In genomic region chr6:111997078-111997862, GRCh38 we compare ENCODE assay signal across 8 cellular contexts. TPM values are rescaled to one million over a fixed set of nuclear protein-coding genes. Genes with fewer than 3 reads are reported as not detected.
DNase-seq lines count a peak whose midpoint lies in the region; ATAC-seq, FAIRE-seq and TF ChIP-seq lines count a peak whose summit lies in the region.

No MANE protein-coding gene starts in this region.

- no peaks in the 10 kb centered on the region for H3K9me3 ChIP-seq in keratinocyte (ENCODE audit: control insufficient read depth, low read depth, low read length)

- dilution Hi-C loops in keratinocyte (cut with MboI; ENCODE audit: extremely low pct_ligation_motif_present, low sequenced_read_pairs): no loop called here

- FAIRE-seq in bronchial epithelial cell (lab: Jason Lieb, UNC) (no peak), keratinocyte (lab: Jason Lieb, UNC) (peak; percentile 96)

- peak; percentile 61 for DNase-seq in NCI-H2227 treated with DMSO at 0.1 percent for 48 hours (lab: John Stamatoyannopoulos, UW)
- DNase-seq in activated B cell treated with CpG ODN at 0.5 μM for 24 hours: peak; percentile 49
- peak; percentile 69 for DNase-seq in bronchial epithelial cell (ENCODE audit: low read depth)
- DNase-seq in keratinocyte (ENCODE audit: low read depth, low spot score): peak; percentile 54
- peak; percentile 82 for DNase-seq in stimulated activated CD4-positive, alpha-beta T cell treated with anti-CD3 and anti-CD28 coated beads, Interleukin-1b, Interleukin-23, amount 100 ng/mL, for 48 hours

- peak overlapping the region; percentile 17 for H2AFZ ChIP-seq in keratinocyte (ENCODE audit: control insufficient read depth, low read length)

- no peaks in the 10 kb centered on the region for H3K9me1 ChIP-seq in keratinocyte (ENCODE audit: control insufficient read depth, extremely low read depth, insufficient read depth, low read length)

- peaks cover 2% of the 10 kb centered on the region for H3K27me3 Mint-ChIP-seq in activated B cell treated with CpG ODN at 0.5 μM for 24 hours

- H3K9ac ChIP-seq in keratinocyte (ENCODE audit: control insufficient read depth, extremely low read depth, insufficient read depth, low read length): no peak overlapping the region

- H3K27me3 ChIP-seq in bronchial epithelial cell (ENCODE audit: control insufficient read depth, insufficient read depth, low read length): no peaks in the 10 kb centered on the region
- no peaks in the 10 kb centered on the region for H3K27me3 ChIP-seq in keratinocyte (ENCODE audit: control insufficient read depth, extremely low read depth, insufficient read depth, low read length)

- TF ChIP-seq CTCF in GM12875 (IDR thresholded peaks at IDR 0.05; ENCODE audit: borderline replicate concordance, insufficient read depth, low read depth, low read length) (peak; percentile 82), activated B cell treated with CpG ODN at 0.5 μM for 24 hours (IDR thresholded peaks at IDR 0.05) (no peak), bronchial epithelial cell (IDR thresholded peaks at IDR 0.05; ENCODE audit: insufficient read depth, low read length, severe bottlenecking) (peak; percentile 91), keratinocyte (optimal IDR thresholded peaks at IDR 0.05 in 1 of 3, IDR thresholded peaks at IDR 0.05 in 1 of 3, conservative IDR thresholded peaks at IDR 0.05 in 1 of 3; ENCODE audit: extremely low read depth in 1 of 3, insufficient read depth in 2 of 3, low read length in 3 of 3) (peak; percentile 82 to 95 (median 92))

- POLR2A ChIA-PET in activated B cell treated with CpG ODN at 0.5 μM for 24 hours (lab: Charles Lee): interaction anchor here (0.7 kb wide), 1 partner anchor 284 kb away, joined by 5 read pairs; no protein-coding TSS in a partner anchor

- CTCF ChIA-PET in activated B cell treated with CpG ODN at 0.5 μM for 24 hours (lab: Charles Lee): interaction anchor here (0.7 to 6.5 kb wide), 9 partner anchors 15 to 286 kb away, joined by 3 to 52 read pairs (median 4); no protein-coding TSS in a partner anchor

- H3K36me3 ChIP-seq in bronchial epithelial cell (ENCODE audit: control insufficient read depth, insufficient read depth, low read length) (no peaks in the 10 kb centered on the region), keratinocyte (ENCODE audit: control insufficient read depth in 2 of 2, extremely low read depth in 1 of 2, insufficient read depth in 2 of 2, low read length in 2 of 2) (no peaks in the 10 kb centered on the region)

- peaks cover 6% of the 10 kb centered on the region for H3K4me1 Mint-ChIP-seq in activated B cell treated with CpG ODN at 0.5 μM for 24 hours

- no peaks in the 10 kb centered on the region for H3K9me3 Mint-ChIP-seq in activated B cell treated with CpG ODN at 0.5 μM for 24 hours

- no peaks in the 10 kb centered on the region for H3K36me3 Mint-ChIP-seq in activated B cell treated with CpG ODN at 0.5 μM for 24 hours (ENCODE audit: low read depth)

- H3K4me3 Mint-ChIP-seq in activated B cell treated with CpG ODN at 0.5 μM for 24 hours: peak overlapping the region; percentile 42

- H3K27ac ChIP-seq in keratinocyte (ENCODE audit: control insufficient read depth, insufficient read depth, low read length): no peak overlapping the region

- H3K27ac Mint-ChIP-seq in activated B cell treated with CpG ODN at 0.5 μM for 24 hours: no peak overlapping the region

- H4K20me1 ChIP-seq in keratinocyte (ENCODE audit: control insufficient read depth, extremely low read depth, insufficient read depth, low read length): no peaks in the 10 kb centered on the region

- no peaks in the 10 kb centered on the region for H3K79me2 ChIP-seq in keratinocyte (ENCODE audit: control insufficient read depth, insufficient read depth, low read length)

- intact Hi-C loops in activated B cell treated with CpG ODN at 0.5 μM for 24 hours (cut with micrococcal nuclease): loop anchor here (1.0 kb wide), 8 partner anchors 46 to 738 kb away; partner anchors contain the start of gene FYN

- ATAC-seq in HG03025 (IDR thresholded peaks at IDR 0.05; ENCODE audit: low FRiP score, unreplicated experiment) (peak; percentile 38), activated B cell treated with CpG ODN at 0.5 μM for 24 hours (ENCODE audit: low read depth) (peak; percentile 90), HG02938 (IDR thresholded peaks at IDR 0.05; ENCODE audit: unreplicated experiment) (no peak)

- H3K4me3 ChIP-seq in GM12875 (ENCODE audit: low read depth, low read length): no peak overlapping the region
- H3K4me3 ChIP-seq in bronchial epithelial cell (ENCODE audit: low read depth, low read length): no peak overlapping the region
- no peak overlapping the region for H3K4me3 ChIP-seq in keratinocyte (ENCODE audit: control insufficient read depth in 2 of 3, extremely low read depth in 1 of 3, insufficient read depth in 2 of 3, low read depth in 1 of 3, low read length in 3 of 3)

- H3K4me2 ChIP-seq in keratinocyte (ENCODE audit: control insufficient read depth, extremely low read depth, insufficient read depth, low read depth, low read length): peak overlapping the region; percentile 51

- peaks cover 34% of the 10 kb centered on the region for H3K4me1 ChIP-seq in keratinocyte (ENCODE audit: control insufficient read depth, extremely low read depth, insufficient read depth, low read length)

RNA-seq across cellular contexts. Expression of gene CCN6, which starts 56.6 kb away (rescaled TPM):
- total RNA-seq in activated B cell treated with CpG ODN at 0.5 μM for 24 hours (not detected in 2 replicates), bronchial epithelial cell (not detected in 2 replicates)
- polyA plus RNA-seq in keratinocyte: 0.46 to 0.90 TPM (median 0.50 TPM) in 3 replicates
- polyA plus RNA-seq in keratinocyte (2011; ENCODE audit: low read depth): 1.3 TPM
- polyA plus RNA-seq in keratinocyte (2011; cell fraction: cytosol; rRNA removed): 0.31 and 0.43 TPM in 2 replicates
- polyA plus RNA-seq in keratinocyte (2011; cell fraction: nucleus; rRNA removed): 0.19 and 0.76 TPM in 2 replicates
- polyA plus RNA-seq in keratinocyte (2012; ENCODE audit: low replicate concordance): 0.63 and 0.80 TPM in 2 replicates
- polyA minus RNA-seq in keratinocyte: 0.13 to 0.77 TPM in 2 of 3 replicates, not detected in the other
- not detected for polyA minus RNA-seq in keratinocyte (2011; cell fraction: cytosol; rRNA and poly(A)+ RNA removed)
- polyA minus RNA-seq in keratinocyte (2011; cell fraction: nucleus; rRNA and poly(A)+ RNA removed): 0.31 TPM in 1 of 2 replicates, not detected in the other
